1 cellular context compared by ENCODE assay signal in the genomic region with DNA sequence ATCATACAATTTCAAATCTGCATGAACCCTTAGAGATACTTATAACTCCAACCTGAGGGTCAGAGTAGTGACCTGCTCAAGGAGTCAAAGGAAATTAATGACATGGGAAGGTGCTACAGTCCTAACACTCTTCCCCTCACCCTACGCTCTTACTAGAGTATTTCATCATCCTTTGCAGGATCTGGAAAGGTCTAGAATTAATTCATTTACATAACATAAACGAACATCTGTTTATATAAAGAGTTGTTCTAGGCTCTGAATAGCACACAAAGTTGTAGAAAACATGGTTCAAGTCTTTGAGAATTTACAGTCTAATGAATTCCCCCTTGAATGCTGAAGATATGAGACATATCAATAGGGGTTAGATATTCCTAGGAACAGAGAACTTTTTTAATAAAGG.
TF ChIP-seq lines count a peak whose summit lies in the region.

No MANE protein-coding gene starts in this region.

TF ChIP-seq in K562, 482 proteins besides CTCF, POLR2A, EP300 and RAD21 (continued from another document and continues in another):
- TF ChIP-seq, protein P1, sequence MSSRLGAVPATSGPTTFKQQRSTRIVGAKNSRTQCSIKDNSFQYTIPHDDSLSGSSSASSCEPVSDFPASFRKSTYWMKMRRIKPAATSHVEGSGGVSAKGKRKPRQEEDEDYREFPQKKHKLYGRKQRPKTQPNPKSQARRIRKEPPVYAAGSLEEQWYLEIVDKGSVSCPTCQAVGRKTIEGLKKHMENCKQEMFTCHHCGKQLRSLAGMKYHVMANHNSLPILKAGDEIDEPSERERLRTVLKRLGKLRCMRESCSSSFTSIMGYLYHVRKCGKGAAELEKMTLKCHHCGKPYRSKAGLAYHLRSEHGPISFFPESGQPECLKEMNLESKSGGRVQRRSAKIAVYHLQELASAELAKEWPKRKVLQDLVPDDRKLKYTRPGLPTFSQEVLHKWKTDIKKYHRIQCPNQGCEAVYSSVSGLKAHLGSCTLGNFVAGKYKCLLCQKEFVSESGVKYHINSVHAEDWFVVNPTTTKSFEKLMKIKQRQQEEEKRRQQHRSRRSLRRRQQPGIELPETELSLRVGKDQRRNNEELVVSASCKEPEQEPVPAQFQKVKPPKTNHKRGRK (tag; IDR thresholded peaks at IDR 0.05): no peak
- TF ChIP-seq FIP1L1 (IDR thresholded peaks at IDR 0.05; ENCODE audit: low read depth, low read length, poor library complexity, severe bottlenecking) (no peak), TFAM (CRISPR knock-in tag; conservative IDR thresholded peaks at IDR 0.05) (no peak), ZNF609 (CRISPR knock-in tag; IDR thresholded peaks at IDR 0.05; ENCODE audit: borderline replicate concordance) (no peak), HNRNPL (IDR thresholded peaks at IDR 0.05; ENCODE audit: low read depth, low read length) (no peak), POLR3A (IDR thresholded peaks at IDR 0.05; ENCODE audit: borderline replicate concordance, extremely low read depth, insufficient read depth, insufficient read length) (no peak), KDM2B (CRISPR knock-in tag; IDR thresholded peaks at IDR 0.05) (no peak), LCOR (CRISPR knock-in tag; IDR thresholded peaks at IDR 0.05) (no peak), ZKSCAN1 (IDR thresholded peaks at IDR 0.05; ENCODE audit: low read depth, low read length) (no peak), ETV1 (tag; conservative IDR thresholded peaks at IDR 0.05; ENCODE audit: low read depth) (no peak; the same call in 1 of the 2 replicates), GATA2 (CRISPR knock-in tag; IDR thresholded peaks at IDR 0.05) (no peak), ZNF408 (CRISPR knock-in tag; IDR thresholded peaks at IDR 0.05; ENCODE audit: low read depth) (no peak), SMAD1 (IDR thresholded peaks at IDR 0.05; ENCODE audit: low read depth, low read length, partially characterized antibody) (no peak), GATAD2A (IDR thresholded peaks at IDR 0.05) (no peak), KHSRP (IDR thresholded peaks at IDR 0.05) (no peak), ATF7 (IDR thresholded peaks at IDR 0.05) (peak; percentile 78), COPS2 (conservative IDR thresholded peaks at IDR 0.05) (no peak), BRF2 (IDR thresholded peaks at IDR 0.05; ENCODE audit: borderline replicate concordance, insufficient read depth, insufficient read length) (no peak), BMI1 (IDR thresholded peaks at IDR 0.05; ENCODE audit: low read length) (no peak), HNRNPK (IDR thresholded peaks at IDR 0.05; ENCODE audit: low read depth, low read length, poor library complexity, severe bottlenecking) (no peak), ZNF354B (CRISPR knock-in tag; IDR thresholded peaks at IDR 0.05) (no peak), ZNF780A (CRISPR knock-in tag; IDR thresholded peaks at IDR 0.05) (no peak), KAT7 (CRISPR knock-in tag; IDR thresholded peaks at IDR 0.05; ENCODE audit: borderline replicate concordance) (no peak), GABPB1 (CRISPR knock-in tag; IDR thresholded peaks at IDR 0.05) (no peak), SRSF7 (optimal IDR thresholded peaks at IDR 0.05; ENCODE audit: low read depth, low read length) (no peak), ZNF253 (CRISPR knock-in tag; conservative IDR thresholded peaks at IDR 0.05) (no peak), BRF1 (IDR thresholded peaks at IDR 0.05; ENCODE audit: borderline replicate concordance, extremely low read depth, insufficient read length) (no peak), HDAC1 (IDR thresholded peaks at IDR 0.05) (no peak)
- TF ChIP-seq, protein P2, sequence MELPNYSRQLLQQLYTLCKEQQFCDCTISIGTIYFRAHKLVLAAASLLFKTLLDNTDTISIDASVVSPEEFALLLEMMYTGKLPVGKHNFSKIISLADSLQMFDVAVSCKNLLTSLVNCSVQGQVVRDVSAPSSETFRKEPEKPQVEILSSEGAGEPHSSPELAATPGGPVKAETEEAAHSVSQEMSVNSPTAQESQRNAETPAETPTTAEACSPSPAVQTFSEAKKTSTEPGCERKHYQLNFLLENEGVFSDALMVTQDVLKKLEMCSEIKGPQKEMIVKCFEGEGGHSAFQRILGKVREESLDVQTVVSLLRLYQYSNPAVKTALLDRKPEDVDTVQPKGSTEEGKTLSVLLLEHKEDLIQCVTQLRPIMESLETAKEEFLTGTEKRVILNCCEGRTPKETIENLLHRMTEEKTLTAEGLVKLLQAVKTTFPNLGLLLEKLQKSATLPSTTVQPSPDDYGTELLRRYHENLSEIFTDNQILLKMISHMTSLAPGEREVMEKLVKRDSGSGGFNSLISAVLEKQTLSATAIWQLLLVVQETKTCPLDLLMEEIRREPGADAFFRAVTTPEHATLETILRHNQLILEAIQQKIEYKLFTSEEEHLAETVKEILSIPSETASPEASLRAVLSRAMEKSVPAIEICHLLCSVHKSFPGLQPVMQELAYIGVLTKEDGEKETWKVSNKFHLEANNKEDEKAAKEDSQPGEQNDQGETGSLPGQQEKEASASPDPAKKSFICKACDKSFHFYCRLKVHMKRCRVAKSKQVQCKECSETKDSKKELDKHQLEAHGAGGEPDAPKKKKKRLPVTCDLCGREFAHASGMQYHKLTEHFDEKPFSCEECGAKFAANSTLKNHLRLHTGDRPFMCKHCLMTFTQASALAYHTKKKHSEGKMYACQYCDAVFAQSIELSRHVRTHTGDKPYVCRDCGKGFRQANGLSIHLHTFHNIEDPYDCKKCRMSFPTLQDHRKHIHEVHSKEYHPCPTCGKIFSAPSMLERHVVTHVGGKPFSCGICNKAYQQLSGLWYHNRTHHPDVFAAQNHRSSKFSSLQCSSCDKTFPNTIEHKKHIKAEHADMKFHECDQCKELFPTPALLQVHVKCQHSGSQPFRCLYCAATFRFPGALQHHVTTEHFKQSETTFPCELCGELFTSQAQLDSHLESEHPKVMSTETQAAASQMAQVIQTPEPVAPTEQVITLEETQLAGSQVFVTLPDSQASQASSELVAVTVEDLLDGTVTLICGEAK (IDR thresholded peaks at IDR 0.05): peak; percentile 82
- TF ChIP-seq, protein P2 (CRISPR knock-in tag; IDR thresholded peaks at IDR 0.05): no peak
- TF ChIP-seq, protein P3, sequence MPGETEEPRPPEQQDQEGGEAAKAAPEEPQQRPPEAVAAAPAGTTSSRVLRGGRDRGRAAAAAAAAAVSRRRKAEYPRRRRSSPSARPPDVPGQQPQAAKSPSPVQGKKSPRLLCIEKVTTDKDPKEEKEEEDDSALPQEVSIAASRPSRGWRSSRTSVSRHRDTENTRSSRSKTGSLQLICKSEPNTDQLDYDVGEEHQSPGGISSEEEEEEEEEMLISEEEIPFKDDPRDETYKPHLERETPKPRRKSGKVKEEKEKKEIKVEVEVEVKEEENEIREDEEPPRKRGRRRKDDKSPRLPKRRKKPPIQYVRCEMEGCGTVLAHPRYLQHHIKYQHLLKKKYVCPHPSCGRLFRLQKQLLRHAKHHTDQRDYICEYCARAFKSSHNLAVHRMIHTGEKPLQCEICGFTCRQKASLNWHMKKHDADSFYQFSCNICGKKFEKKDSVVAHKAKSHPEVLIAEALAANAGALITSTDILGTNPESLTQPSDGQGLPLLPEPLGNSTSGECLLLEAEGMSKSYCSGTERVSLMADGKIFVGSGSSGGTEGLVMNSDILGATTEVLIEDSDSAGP (CRISPR knock-in tag; IDR thresholded peaks at IDR 0.05): no peak
- TF ChIP-seq, protein P4, sequence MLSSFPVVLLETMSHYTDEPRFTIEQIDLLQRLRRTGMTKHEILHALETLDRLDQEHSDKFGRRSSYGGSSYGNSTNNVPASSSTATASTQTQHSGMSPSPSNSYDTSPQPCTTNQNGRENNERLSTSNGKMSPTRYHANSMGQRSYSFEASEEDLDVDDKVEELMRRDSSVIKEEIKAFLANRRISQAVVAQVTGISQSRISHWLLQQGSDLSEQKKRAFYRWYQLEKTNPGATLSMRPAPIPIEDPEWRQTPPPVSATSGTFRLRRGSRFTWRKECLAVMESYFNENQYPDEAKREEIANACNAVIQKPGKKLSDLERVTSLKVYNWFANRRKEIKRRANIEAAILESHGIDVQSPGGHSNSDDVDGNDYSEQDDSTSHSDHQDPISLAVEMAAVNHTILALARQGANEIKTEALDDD (IDR thresholded peaks at IDR 0.05): no peak
